ENCODE assay signal across 11 cellular contexts in genomic region chr4:40292313-40292759, GRCh38. TPM values are rescaled to one million over a fixed set of nuclear protein-coding genes. Genes with fewer than 3 reads are reported as not detected.
DNase-seq lines count a peak whose midpoint lies in the region; ATAC-seq and TF ChIP-seq lines count a peak whose summit lies in the region.
"Had no signal": no experiment of that assay in that cellular context is flagged by ENCODE, and none has a peak within 500 bp of the region (broad histone marks: within the 10 kb centered on the region; RNA-seq: fewer than 3 reads in every experiment).

No MANE protein-coding gene starts in this region.

- no peak overlapping the region for H2AK5ac ChIP-seq in neuronal stem cell (ENCODE audit: low read depth, low read length)

- H4K91ac ChIP-seq in neuronal stem cell (ENCODE audit: low read depth, low read length, poor library complexity), result no peak overlapping the region

- peak; percentile 35 for DNase-seq in GM23248
- peak; percentile 57 for DNase-seq in epithelial cell of esophagus (ENCODE audit: low read depth)
- DNase-seq in neuronal stem cell (ENCODE audit: low spot score), result no peak
- DNase-seq in NCI-H82 (lab: John Stamatoyannopoulos, UW), result no peak
- no peak for DNase-seq in PC-9
- DNase-seq in stomach, result no peak
- DNase-seq: DMS53, glutamatergic neuron, NCI-H1048 had no signal

- no peak for TF ChIP-seq EP300 in stomach (IDR thresholded peaks at IDR 0.05)

- H3K36me3 ChIP-seq in GM23248 (ENCODE audit: low read depth) (no peaks in the 10 kb centered on the region), neuronal stem cell (replicated peaks in 1 of 2; ENCODE audit: control insufficient read depth in 2 of 2, insufficient read depth in 2 of 2, low read length in 2 of 2) (no peaks in the 10 kb centered on the region), PC-9 (ENCODE audit: low read depth) (no peaks in the 10 kb centered on the region), stomach (no peaks in the 10 kb centered on the region)

- no peaks in the 10 kb centered on the region for H3K9me2 ChIP-seq in GM23248 (ENCODE audit: insufficient read depth)
- no peaks in the 10 kb centered on the region for H3K9me2 ChIP-seq in PC-9 (ENCODE audit: insufficient read depth)

- no peak overlapping the region for H3K23ac ChIP-seq in neuronal stem cell (ENCODE audit: low read depth, low read length, poor library complexity)

- intact Hi-C loops in PC-9 (cut with micrococcal nuclease; ENCODE audit: unreplicated experiment), result no loop called here
- intact Hi-C loops in stomach (cut with DNase I; ENCODE audit: low total_unique reads), result loop anchor here (10.0 kb wide), 1 partner anchor 128 kb away; no protein-coding TSS in a partner anchor

- no peaks in the 10 kb centered on the region for H3K27me3 ChIP-seq in GM23248 (replicated peaks; ENCODE audit: insufficient read depth)
- H3K27me3 ChIP-seq in neuronal stem cell (ENCODE audit: control insufficient read depth in 3 of 3, insufficient read depth in 3 of 3, low read depth in 1 of 3, low read length in 3 of 3), result peaks cover 0 to 4% (median 2%) of the 10 kb centered on the region in 3 experiments
- H3K27me3 ChIP-seq in PC-9 (ENCODE audit: insufficient read depth, low read depth), result no peaks in the 10 kb centered on the region
- H3K27me3 ChIP-seq in stomach, result no peaks in the 10 kb centered on the region

- BruUV-seq in PC-9 (replicated peaks; lab: Mats Ljungman, UMichigan), result no TSS peak

- no peak overlapping the region for H4K8ac ChIP-seq in neuronal stem cell (ENCODE audit: low read depth, low read length)

- H3K4ac ChIP-seq in neuronal stem cell (ENCODE audit: low read length), result no peak overlapping the region

- TF ChIP-seq CTCF in epithelial cell of esophagus (IDR thresholded peaks at IDR 0.05; ENCODE audit: insufficient read depth, low read depth, low read length, missing control alignments), result no peak
- TF ChIP-seq CTCF in PC-9 (conservative IDR thresholded peaks at IDR 0.05), result no peak
- TF ChIP-seq CTCF in stomach (IDR thresholded peaks at IDR 0.05), result no peak

- H3K4me3 ChIP-seq in GM23248, result no peak overlapping the region
- H3K4me3 ChIP-seq in epithelial cell of esophagus (ENCODE audit: low read length), result no peak overlapping the region
- no peak overlapping the region for H3K4me3 ChIP-seq in neuronal stem cell (ENCODE audit: low read length in 2 of 2)
- H3K4me3 ChIP-seq in PC-9, result no peak overlapping the region
- H3K4me3 ChIP-seq in stomach, result no peak overlapping the region

- TF ChIP-seq POLR2A in stomach (IDR thresholded peaks at IDR 0.05), result no peak

- H3K9ac ChIP-seq in GM23248 (no peak overlapping the region), neuronal stem cell (ENCODE audit: low read depth, low read length, poor library complexity) (no peak overlapping the region)

- no peak overlapping the region for H3K14ac ChIP-seq in neuronal stem cell (ENCODE audit: low read length)

- POLR2A ChIA-PET in PC-9 (lab: Charles Lee; ENCODE audit: unreplicated experiment), result no interaction called here

- H3K4me1 ChIP-seq in GM23248 (ENCODE audit: insufficient read depth) (peaks cover 7% of the 10 kb centered on the region), neuronal stem cell (ENCODE audit: control insufficient read depth in 2 of 2, insufficient read depth in 1 of 2, low read depth in 1 of 2, low read length in 2 of 2) (peaks cover 2% of the 10 kb centered on the region in 2 donors), PC-9 (replicated peaks; ENCODE audit: insufficient read depth) (peaks cover 12% of the 10 kb centered on the region; the same call in 1 of the 2 replicates), stomach (peaks cover 0 to 16% (median 4%) of the 10 kb centered on the region in 4 donors)

- peaks cover 2% of the 10 kb centered on the region for H3K79me1 ChIP-seq in neuronal stem cell (ENCODE audit: low read depth, low read length)

- no peak overlapping the region for H2BK15ac ChIP-seq in neuronal stem cell (ENCODE audit: low read length)

- in situ Hi-C loops in GM23248 (cut with MboI), result no loop called here

- no peaks in the 10 kb centered on the region for H3K9me3 ChIP-seq in GM23248 (ENCODE audit: low read depth)
- peaks cover 3 to 7% of the 10 kb centered on the region in 2 donors for H3K9me3 ChIP-seq in neuronal stem cell (replicated peaks in 1 of 2; ENCODE audit: control insufficient read depth in 2 of 2, insufficient read depth in 1 of 2, low read depth in 1 of 2, low read length in 2 of 2)
- H3K9me3 ChIP-seq in PC-9 (ENCODE audit: insufficient read depth, low read depth), result no peaks in the 10 kb centered on the region
- no peaks in the 10 kb centered on the region for H3K9me3 ChIP-seq in stomach

- no peaks in the 10 kb centered on the region for H4K20me1 ChIP-seq in GM23248 (ENCODE audit: insufficient read depth)
- H4K20me1 ChIP-seq in PC-9 (ENCODE audit: insufficient read depth), result no peaks in the 10 kb centered on the region

- peak overlapping the region; percentile 63 for H2AFZ ChIP-seq in GM23248
- peak overlapping the region; percentile 83 for H2AFZ ChIP-seq in neuronal stem cell (ENCODE audit: low read length)
- H2AFZ ChIP-seq in PC-9, result no peak overlapping the region

- CTCF ChIA-PET in PC-9 (lab: Charles Lee), result no interaction called here

- H2BK5ac ChIP-seq in neuronal stem cell (ENCODE audit: low read length), result no peak overlapping the region

- 89 to 94% methylated on average over 2 of the region's 2 CpGs for WGBS in GM23248 (ENCODE audit: low coverage in 1 of 2, low lambda C conversion rate in 2 of 2, missing lambda C conversion rate in 2 of 2), 2 experiments
- no CpG with 5 or more reads among the region's 2 CpGs for WGBS in neuronal stem cell (ENCODE audit: extremely low coverage in 2 of 2, insufficient read length in 2 of 2, insufficient replicate concordance in 1 of 2), 2 donors
- 76 to 97% (median 87%) methylated on average over 2 of the region's 2 CpGs for WGBS in stomach, 5 donors

- H2BK120ac ChIP-seq in neuronal stem cell (ENCODE audit: low read depth, low read length), result no peak overlapping the region

- H2BK12ac ChIP-seq in neuronal stem cell (ENCODE audit: low read length), result no peak overlapping the region

- no peak overlapping the region for H3K18ac ChIP-seq in neuronal stem cell (ENCODE audit: low read length)

- H3K79me2 ChIP-seq in GM23248 (ENCODE audit: insufficient read depth), result no peaks in the 10 kb centered on the region
- no peaks in the 10 kb centered on the region for H3K79me2 ChIP-seq in PC-9 (ENCODE audit: low read depth)

- H3K4me2 ChIP-seq in GM23248 (ENCODE audit: unreplicated experiment) (no peak overlapping the region), neuronal stem cell (ENCODE audit: insufficient read depth, low read length, poor library complexity, severe bottlenecking) (no peak overlapping the region), PC-9 (no peak overlapping the region)

- H3F3A ChIP-seq in GM23248 (ENCODE audit: insufficient read depth) (peaks cover 27% of the 10 kb centered on the region), PC-9 (ENCODE audit: insufficient read depth, low read depth) (no peaks in the 10 kb centered on the region)

- H3K27ac ChIP-seq in GM23248 (no peak overlapping the region), neuronal stem cell (replicated peaks; ENCODE audit: low read length) (no peak overlapping the region), PC-9 (no peak overlapping the region), stomach (no peak overlapping the region)

- ATAC-seq in HG03280 (IDR thresholded peaks at IDR 0.05; ENCODE audit: unreplicated experiment), result no peak

TF ChIP-seq in PFSK-1, 5 proteins besides CTCF, POLR2A, EP300 and RAD21:
- TF ChIP-seq REST (IDR thresholded peaks at IDR 0.05; ENCODE audit: insufficient read depth in 1 of 2, low read depth in 2 of 2, low read length in 2 of 2), result no peak
- 0 out of 2 replicates have a peak, but pooled peaks have one; percentile 31 for TF ChIP-seq POLR2AphosphoS5 (IDR thresholded peaks at IDR 0.05; ENCODE audit: low read depth, low read length)
- TF ChIP-seq FOXP2 (optimal IDR thresholded peaks at IDR 0.05; ENCODE audit: borderline replicate concordance, extremely low read depth, extremely low read length, insufficient read depth), result no peak
- TF ChIP-seq TAF1 (IDR thresholded peaks at IDR 0.05; ENCODE audit: borderline replicate concordance, insufficient read depth, low read length), result no peak
- TF ChIP-seq SIN3A (IDR thresholded peaks at IDR 0.05; ENCODE audit: borderline replicate concordance, insufficient read depth, low read length), result no peak

RNA-seq across cellular contexts. Expression of gene CHRNA9, which starts 42.8 kb away (rescaled TPM):
- total RNA-seq in GM23248 (2014; rRNA removed; shearing (Covaris generic)), result 0.51 and 0.97 TPM in 2 replicates
- polyA plus RNA-seq in GM23248 (2016; fragmentation: Nextera tagmentation; extraction: Ambion mirVana), result 0.41 and 1.2 TPM in 2 replicates
- 24.0 TPM for polyA plus RNA-seq in PFSK-1 (2012; ENCODE audit: insufficient read length, low read depth)
- 0.86 TPM for polyA plus RNA-seq in neuronal stem cell (2013, experiment 1 of 2)
- 0.89 TPM for polyA plus RNA-seq in neuronal stem cell (2013, experiment 2 of 2)
- total RNA-seq in PC-9 (2021), result not detected in 2 replicates
- total RNA-seq in stomach, result not detected
- under 1 TPM in 1 of 3 donors, not detected in 2; 0.31 TPM for polyA plus RNA-seq in stomach

Comparison
In these comparisons a context has a peak if more than half of its experiments do, and no peak if none do; other contexts are left out.
1. DNase-seq: peak in GM23248 (single experiment) and epithelial cell of esophagus (single experiment); none in neuronal stem cell (single experiment), NCI-H82 (single experiment), PC-9 (0 of 2) and stomach (single experiment).